ENCODE assay signal across 17 cellular contexts in genomic region chr7:78873117-78873516, GRCh38.
DNase-seq lines count a peak whose midpoint lies in the region; ATAC-seq and TF ChIP-seq lines count a peak whose summit lies in the region.
"Had no signal": no experiment of that assay in that cellular context is flagged by ENCODE, and none has a peak within 500 bp of the region (broad histone marks: within the 10 kb centered on the region; RNA-seq: fewer than 3 reads in every experiment).

No MANE protein-coding gene starts in this region.

- H3K4me3 ChIP-seq in GM23338 (no peak overlapping the region), mesendoderm (ENCODE audit: low read length) (no peak overlapping the region)
- H3K4me3 ChIP-seq: GM12878, GM23248 had no signal

- H3K9me2 ChIP-seq in GM23338 (ENCODE audit: insufficient read depth), result no peaks in the 10 kb centered on the region

- H2AFZ ChIP-seq in GM23338, result no peak overlapping the region
- H2AFZ ChIP-seq: GM23248 had no signal

- ATAC-seq in GM23338 (peak; percentile 84), HG02571 (IDR thresholded peaks at IDR 0.05; ENCODE audit: unreplicated experiment) (no peak)
- ATAC-seq: GM12878, HepG2 had no signal

- H4K5ac ChIP-seq in mesendoderm (ENCODE audit: low read length), result no peak overlapping the region

- H3K36me3 ChIP-seq in GM23338 (ENCODE audit: insufficient read depth), result no peaks in the 10 kb centered on the region
- no peaks in the 10 kb centered on the region for H3K36me3 ChIP-seq in mesendoderm (ENCODE audit: control insufficient read depth, insufficient read depth, low read length)
- H3K36me3 ChIP-seq: BE2C had no signal

- no peaks in the 10 kb centered on the region for H3K27me3 ChIP-seq in GM23338 (ENCODE audit: insufficient read depth)
- H3K27me3 ChIP-seq in mesendoderm (ENCODE audit: insufficient read depth, low read length, poor library complexity), result no peaks in the 10 kb centered on the region
- H3K27me3 ChIP-seq: BE2C had no signal

- H3K79me1 ChIP-seq in mesendoderm (ENCODE audit: low read length), result no peaks in the 10 kb centered on the region

- H2BK15ac ChIP-seq in mesendoderm (replicated peaks; ENCODE audit: low read depth), result no peak overlapping the region

- DNase-seq in GM23338 (ENCODE audit: low spot score) (peak; percentile 73), ecto neural progenitor cell (ENCODE audit: low spot score) (peak; percentile 44), mesendoderm (peak; percentile 65), SW480 (ENCODE audit: low spot score) (no peak)
- no peak for DNase-seq in activated naive CD4-positive, alpha-beta T cell (lab: John Stamatoyannopoulos, UW)
- DNase-seq in activated CD4-positive, alpha-beta T cell treated with anti-CD3 and anti-CD28 coated beads, Interleukin-2, amount 10 ng/mL, durations not matched to agents 7 days and 5 days, result no peak
- DNase-seq: BE2C; Caco-2; CD8-positive, alpha-beta memory T cell; DND-41; GM23248; HCEC 1CT; HFFc6 had no signal

- H4K20me1 ChIP-seq in GM23338 (replicated peaks; ENCODE audit: insufficient read depth), result no peaks in the 10 kb centered on the region

- H3K4me3 Mint-ChIP-seq in GM23338, result no peak overlapping the region
- H3K4me3 Mint-ChIP-seq in activated CD4-positive, alpha-beta T cell treated with anti-CD3 and anti-CD28 coated beads, Interleukin-2, amount 10 ng/mL, durations not matched to agents 7 days and 5 days, result no peak overlapping the region
- H3K4me3 Mint-ChIP-seq: CD8-positive, alpha-beta memory T cell; HFFc6 had no signal

- no peaks in the 10 kb centered on the region for H3K36me3 Mint-ChIP-seq in GM23338 (ENCODE audit: low read depth)
- H3K36me3 Mint-ChIP-seq in activated CD4-positive, alpha-beta T cell treated with anti-CD3 and anti-CD28 coated beads, Interleukin-2, amount 10 ng/mL, durations not matched to agents 7 days and 5 days (ENCODE audit: low read depth), result no peaks in the 10 kb centered on the region
- H3K36me3 Mint-ChIP-seq: CD8-positive, alpha-beta memory T cell had no signal

- no peak overlapping the region for H2BK120ac ChIP-seq in mesendoderm (ENCODE audit: low read depth, low read length)

- no peak overlapping the region for H3K4ac ChIP-seq in mesendoderm (ENCODE audit: low read depth, low read length)

- no peak for TF ChIP-seq CTCF in GM23338 (conservative IDR thresholded peaks at IDR 0.05; ENCODE audit: low read depth in 2 of 2)

- H3K4me2 ChIP-seq in GM23338, result no peak overlapping the region
- no peak overlapping the region for H3K4me2 ChIP-seq in mesendoderm (ENCODE audit: low read length)

- WGBS in mesendoderm (ENCODE audit: extremely low coverage, insufficient coverage, low lambda C conversion rate), result no CpG with 5 or more reads among the region's 5 CpGs

- H3K79me2 ChIP-seq in GM23338 (replicated peaks; ENCODE audit: insufficient read depth), result no peaks in the 10 kb centered on the region
- no peaks in the 10 kb centered on the region for H3K79me2 ChIP-seq in mesendoderm (ENCODE audit: control insufficient read depth, insufficient read depth, low read length)

- no peaks in the 10 kb centered on the region for H3K4me1 ChIP-seq in GM23338 (ENCODE audit: insufficient read depth)
- H3K4me1 ChIP-seq in mesendoderm (ENCODE audit: control insufficient read depth, low read depth, low read length), result no peaks in the 10 kb centered on the region
- H3K4me1 ChIP-seq: BE2C, Caco-2 had no signal

- no peak overlapping the region for H4K8ac ChIP-seq in mesendoderm (ENCODE audit: low read depth, low read length)

- H3K27me3 Mint-ChIP-seq in GM23338 (ENCODE audit: insufficient read depth, low read depth, poor library complexity), result no peaks in the 10 kb centered on the region
- no peaks in the 10 kb centered on the region for H3K27me3 Mint-ChIP-seq in activated CD4-positive, alpha-beta T cell treated with anti-CD3 and anti-CD28 coated beads, Interleukin-2, amount 10 ng/mL, durations not matched to agents 7 days and 5 days
- H3K27me3 Mint-ChIP-seq: CD8-positive, alpha-beta memory T cell had no signal

- H3K27ac ChIP-seq in GM23338 (ENCODE audit: low read depth) (no peak overlapping the region), mesendoderm (ENCODE audit: low read depth, low read length) (no peak overlapping the region)
- H3K27ac ChIP-seq: C4-2B, GM23248 had no signal

- POLR2A ChIA-PET in activated CD4-positive, alpha-beta T cell treated with anti-CD3 and anti-CD28 coated beads, Interleukin-2, amount 10 ng/mL, durations not matched to agents 7 days and 5 days (lab: Charles Lee), result no interaction called here

- no peak overlapping the region for H3K27ac Mint-ChIP-seq in GM23338
- H3K27ac Mint-ChIP-seq in activated CD4-positive, alpha-beta T cell treated with anti-CD3 and anti-CD28 coated beads, Interleukin-2, amount 10 ng/mL, durations not matched to agents 7 days and 5 days, result no peak overlapping the region
- H3K27ac Mint-ChIP-seq: CD8-positive, alpha-beta memory T cell; HFFc6 had no signal

- H3K23ac ChIP-seq in mesendoderm (ENCODE audit: low read length), result no peak overlapping the region

- H3K56ac ChIP-seq in mesendoderm (ENCODE audit: low read length), result no peak overlapping the region

- H2BK5ac ChIP-seq in mesendoderm (ENCODE audit: low read length), result no peak overlapping the region

- H3F3A ChIP-seq in GM23338 (replicated peaks; ENCODE audit: low read depth), result no peaks in the 10 kb centered on the region

- H3K9me3 Mint-ChIP-seq in GM23338, result peaks cover 3% of the 10 kb centered on the region; the same call in 1 of the 3 replicates
- H3K9me3 Mint-ChIP-seq in activated CD4-positive, alpha-beta T cell treated with anti-CD3 and anti-CD28 coated beads, Interleukin-2, amount 10 ng/mL, durations not matched to agents 7 days and 5 days, result peaks cover 6% of the 10 kb centered on the region
- H3K9me3 Mint-ChIP-seq: HFFc6 had no signal

- H3K9ac ChIP-seq in mesendoderm (ENCODE audit: low read length), result no peak overlapping the region
- H3K9ac ChIP-seq: GM23248 had no signal

- CTCF ChIA-PET in activated CD4-positive, alpha-beta T cell treated with anti-CD3 and anti-CD28 coated beads, Interleukin-2, amount 10 ng/mL, durations not matched to agents 7 days and 5 days (lab: Charles Lee), result interaction anchor here (0.6 kb wide), 1 partner anchor 106 kb away, joined by 3 read pairs; no protein-coding TSS in a partner anchor

- no peak overlapping the region for H2AK5ac ChIP-seq in mesendoderm (ENCODE audit: low read length)

- H3K4me1 Mint-ChIP-seq in GM23338, result peaks cover 6% of the 10 kb centered on the region; the same call in 2 of the 3 replicates
- no peaks in the 10 kb centered on the region for H3K4me1 Mint-ChIP-seq in activated CD4-positive, alpha-beta T cell treated with anti-CD3 and anti-CD28 coated beads, Interleukin-2, amount 10 ng/mL, durations not matched to agents 7 days and 5 days
- H3K4me1 Mint-ChIP-seq: CD8-positive, alpha-beta memory T cell had no signal

- no peak overlapping the region for H3K18ac ChIP-seq in mesendoderm (ENCODE audit: low read length)

TF ChIP-seq in GM23338, 12 proteins besides CTCF, POLR2A, EP300 and RAD21 (continues in another document):
- TF ChIP-seq POLR2AphosphoS5 (IDR thresholded peaks at IDR 0.05; ENCODE audit: low read depth) (no peak), EZH2phosphoT487 (IDR thresholded peaks at IDR 0.05; ENCODE audit: unreplicated experiment) (no peak)

Comparison
In these comparisons a context has a peak if more than half of its experiments do, and no peak if none do; other contexts are left out.
1. DNase-seq: peak in GM23338 (single experiment), ecto neural progenitor cell (single experiment) and mesendoderm (single experiment); none in activated naive CD4-positive, alpha-beta T cell (0 of 4), activated CD4-positive, alpha-beta T cell treated with anti-CD3 and anti-CD28 coated beads, Interleukin-2, amount 10 ng/mL, durations not matched to agents 7 days and 5 days (single experiment) and SW480 (single experiment).